ENCODE assay signal across 9 cellular contexts in the genomic region with DNA sequence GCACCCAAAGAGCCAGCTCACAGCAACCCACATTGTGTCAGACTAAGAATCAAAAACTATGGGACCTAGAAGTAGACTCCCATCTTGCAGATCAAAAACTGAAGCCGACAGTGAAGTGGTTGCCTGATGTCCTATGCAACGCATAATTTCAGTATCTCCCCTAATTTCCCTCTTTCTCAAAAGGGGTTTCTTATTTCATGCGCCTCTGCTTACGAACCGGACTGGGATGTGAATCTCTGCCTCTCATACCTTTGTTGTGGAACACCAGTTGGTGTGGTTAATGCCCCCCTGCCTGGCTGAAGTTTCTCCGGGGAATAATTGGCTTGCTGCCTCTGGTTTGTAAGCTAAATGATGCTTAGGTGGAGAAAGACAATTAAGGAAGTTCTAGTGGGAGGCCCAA. TPM values are rescaled to one million over a fixed set of nuclear protein-coding genes. Genes with fewer than 3 reads are reported as not detected.
A peak's percentile ranks its signal among the peaks of the same experiment; 100 is the strongest.
DNase-seq lines count a peak whose midpoint lies in the region; ATAC-seq and TF ChIP-seq lines count a peak whose summit lies in the region.
"Had no signal": no experiment of that assay in that cellular context is flagged by ENCODE, and none has a peak within 500 bp of the region (broad histone marks: within the 10 kb centered on the region; RNA-seq: fewer than 3 reads in every experiment).

No MANE protein-coding gene starts in this region.

- H3K36me3 Mint-ChIP-seq in stimulated activated naive CD8-positive, alpha-beta T cell treated with anti-CD3 and anti-CD28 coated beads, Interleukin-15, Interleukin-2, amounts not matched to agents 100 ng/mL and 50 ng/mL, for 24 hours (ENCODE audit: low read depth): no peaks in the 10 kb centered on the region
- H3K36me3 Mint-ChIP-seq in brain (peaks cover 6% of the 10 kb centered on the region), natural killer cell (no peaks in the 10 kb centered on the region)

- H3K4me3 Mint-ChIP-seq in stimulated activated naive CD8-positive, alpha-beta T cell treated with anti-CD3 and anti-CD28 coated beads, Interleukin-15, Interleukin-2, amounts not matched to agents 100 ng/mL and 50 ng/mL, for 24 hours: peak overlapping the region; percentile 68
- peak overlapping the region; percentile 82 to 90 (median 86) for H3K4me3 Mint-ChIP-seq in brain
- H3K4me3 Mint-ChIP-seq in natural killer cell: peak overlapping the region; percentile 42

- peaks cover 9% of the 10 kb centered on the region for H3K4me1 Mint-ChIP-seq in stimulated activated naive CD8-positive, alpha-beta T cell treated with anti-CD3 and anti-CD28 coated beads, Interleukin-15, Interleukin-2, amounts not matched to agents 100 ng/mL and 50 ng/mL, for 24 hours (ENCODE audit: low read depth)
- peaks cover 39% of the 10 kb centered on the region for H3K4me1 Mint-ChIP-seq in brain
- peaks cover 0 to 5% of the 10 kb centered on the region in 2 donors for H3K4me1 Mint-ChIP-seq in natural killer cell

- H3K9me3 Mint-ChIP-seq in stimulated activated naive CD8-positive, alpha-beta T cell treated with anti-CD3 and anti-CD28 coated beads, Interleukin-15, Interleukin-2, amounts not matched to agents 100 ng/mL and 50 ng/mL, for 24 hours: no peaks in the 10 kb centered on the region
- H3K9me3 Mint-ChIP-seq in brain: peaks cover 0 to 2% (median 0%) of the 10 kb centered on the region in 5 experiments
- H3K9me3 Mint-ChIP-seq in natural killer cell: no peaks in the 10 kb centered on the region

- DNase-seq in stimulated activated naive CD8-positive, alpha-beta T cell treated with anti-CD3 and anti-CD28 coated beads, Interleukin-15, Interleukin-2, amounts not matched to agents 100 U/mL and 50 U/mL, for 24 hours: no peak
- DNase-seq in natural killer cell (no peak), OCI-M2 (lab: John Stamatoyannopoulos, UW; ENCODE audit: unreplicated experiment) (no peak), ecto neural progenitor cell (ENCODE audit: low spot score) (no peak)
- DNase-seq: amniotic stem cell had no signal

- H3K27me3 Mint-ChIP-seq in stimulated activated naive CD8-positive, alpha-beta T cell treated with anti-CD3 and anti-CD28 coated beads, Interleukin-15, Interleukin-2, amounts not matched to agents 100 ng/mL and 50 ng/mL, for 24 hours: peaks cover 43% of the 10 kb centered on the region
- H3K27me3 Mint-ChIP-seq in brain (peaks cover 37% of the 10 kb centered on the region), natural killer cell (ENCODE audit: low read depth in 2 of 2) (peaks cover 43 to 47% of the 10 kb centered on the region in 2 donors)

- no peak for ATAC-seq in stimulated activated naive CD8-positive, alpha-beta T cell treated with anti-CD3 and anti-CD28 coated beads, Interleukin-15, Interleukin-2, amounts not matched to agents 100 U/mL and 50 U/mL, for 24 hours
- ATAC-seq in natural killer cell (no peak), HG02852 (IDR thresholded peaks at IDR 0.05; ENCODE audit: unreplicated experiment) (no peak), HG03378 (IDR thresholded peaks at IDR 0.05; ENCODE audit: unreplicated experiment) (no peak)

- no peak overlapping the region for H3K27ac Mint-ChIP-seq in stimulated activated naive CD8-positive, alpha-beta T cell treated with anti-CD3 and anti-CD28 coated beads, Interleukin-15, Interleukin-2, amounts not matched to agents 100 ng/mL and 50 ng/mL, for 24 hours
- H3K27ac Mint-ChIP-seq in brain (peak overlapping the region; percentile 12 to 92 (median 74)), natural killer cell (no peak overlapping the region)

- intact Hi-C loops in natural killer cell (cut with micrococcal nuclease): no loop called here

- TF ChIP-seq CTCF in brain (conservative IDR thresholded peaks at IDR 0.05): no peak
- no peak for TF ChIP-seq CTCF in natural killer cell (IDR thresholded peaks at IDR 0.05)

RNA-seq across cellular contexts. Expression of gene FAM174B, which starts 0.5 kb away (rescaled TPM):
- 17.9 TPM for polyA plus RNA-seq in brain (ENCODE audit: insufficient read depth, low read depth, low replicate concordance)
- 1 to 10 TPM in 1 of 3 donors, under 1 TPM in 2; 0.68 to 2.6 (median 0.88) TPM for total RNA-seq in natural killer cell

Comparison
In these comparisons a context has a peak if more than half of its experiments do, and no peak if none do; other contexts are left out.
1. H3K27ac Mint-ChIP-seq: peak in brain (5 of 5); none in stimulated activated naive CD8-positive, alpha-beta T cell treated with anti-CD3 and anti-CD28 coated beads, Interleukin-15, Interleukin-2, amounts not matched to agents 100 ng/mL and 50 ng/mL, for 24 hours (single experiment) and natural killer cell (0 of 2).
2. Peak in every context shown above with its lines, with median percentiles within 50 percentile points of each other: H3K4me3 Mint-ChIP-seq.